In genomic region chr9:38395653-38396370, GRCh38 we compare ENCODE assay signal across 24 cellular contexts. TPM values are rescaled to one million over a fixed set of nuclear protein-coding genes. Genes with fewer than 3 reads are reported as not detected.
A peak's percentile ranks its signal among the peaks of the same experiment; 100 is the strongest.
DNase-seq lines count a peak whose midpoint lies in the region; ATAC-seq, FAIRE-seq and TF ChIP-seq lines count a peak whose summit lies in the region.
"Had no signal": no experiment of that assay in that cellular context is flagged by ENCODE, and none has a peak within 500 bp of the region (broad histone marks: within the 10 kb centered on the region; RNA-seq: fewer than 3 reads in every experiment).

No MANE protein-coding gene starts in this region.

- H2AFZ ChIP-seq in HepG2 (ENCODE audit: low read length) (no peak overlapping the region), SK-N-SH (ENCODE audit: low read depth) (no peak overlapping the region)

- H3K79me2 ChIP-seq in HepG2 (ENCODE audit: insufficient read depth, low read length) (peaks cover 50% of the 10 kb centered on the region), SK-N-SH (ENCODE audit: insufficient read depth) (peaks cover 20% of the 10 kb centered on the region; the same call in 1 of the 2 replicates)

- TF ChIP-seq CTCF in coronary artery (IDR thresholded peaks at IDR 0.05) (no peak), HepG2 (CRISPR knock-in tag; IDR thresholded peaks at IDR 0.05) (no peak), thoracic aorta (IDR thresholded peaks at IDR 0.05) (no peak), SK-N-SH (IDR thresholded peaks at IDR 0.05) (no peak)

- no peaks in the 10 kb centered on the region for H3K9me2 ChIP-seq in SK-N-SH

- peaks cover 58% of the 10 kb centered on the region for H3K4me1 ChIP-seq in HepG2 (ENCODE audit: insufficient read depth, low read length)
- peaks cover 34 to 79% of the 10 kb centered on the region in 2 donors for H3K4me1 ChIP-seq in thoracic aorta (ENCODE audit: control insufficient read depth in 1 of 2, low read depth in 2 of 2)
- peaks cover 0 to 13% of the 10 kb centered on the region in 2 experiments; a peak in 3 of 4 replicates for H3K4me1 ChIP-seq in SK-N-SH (ENCODE audit: control insufficient read depth in 1 of 2, insufficient read depth in 2 of 2, low read depth in 1 of 2, low read length in 1 of 2)
- H3K4me1 ChIP-seq: BE2C had no signal

- H3K36me3 ChIP-seq in HepG2 (replicated peaks in 1 of 2; ENCODE audit: control insufficient read depth in 1 of 2, insufficient read depth in 2 of 2, low read length in 2 of 2) (peaks cover 20 to 42% of the 10 kb centered on the region in 2 experiments), thoracic aorta (peaks cover 45% of the 10 kb centered on the region), SK-N-SH (replicated peaks in 1 of 2; ENCODE audit: control insufficient read depth in 1 of 2, insufficient read depth in 2 of 2, low read length in 1 of 2) (peaks cover 0 to 22% of the 10 kb centered on the region in 2 experiments)

- no peak; a peak in 1 of 4 replicates for TF ChIP-seq POLR2A in HepG2 (IDR thresholded peaks at IDR 0.05; ENCODE audit: insufficient read depth in 1 of 2, low read depth in 2 of 2, low read length in 2 of 2)

- 97% methylated on average over 16 of the region's 30 CpGs for WGBS in HepG2 (ENCODE audit: low lambda C conversion rate)
- WGBS in SK-N-SH (ENCODE audit: low lambda C conversion rate): 97% methylated on average over 14 of the region's 30 CpGs

- H3K4me3 ChIP-seq in coronary artery (peak overlapping the region; percentile 76), HepG2 (replicated peaks in 1 of 3; ENCODE audit: insufficient read depth in 1 of 3, low read depth in 2 of 3, low read length in 3 of 3) (no peak overlapping the region), thoracic aorta (peak overlapping the region; percentile 22), SK-N-SH (ENCODE audit: low read depth in 2 of 2, low read length in 1 of 2) (no peak overlapping the region)
- H3K4me3 ChIP-seq: GM12878 had no signal

- H3K9me3 ChIP-seq in HepG2 (ENCODE audit: low read length) (no peaks in the 10 kb centered on the region), thoracic aorta (no peaks in the 10 kb centered on the region), SK-N-SH (no peaks in the 10 kb centered on the region)
- H3K9me3 ChIP-seq: BE2C had no signal

- H3K27ac ChIP-seq in coronary artery (peak overlapping the region in 1 of 2 donors; percentile 90), HepG2 (ENCODE audit: extremely low read length, insufficient read depth, low read length) (no peak overlapping the region), thoracic aorta (peak overlapping the region; percentile 99 to 100), SK-N-SH (ENCODE audit: low read depth in 2 of 2, low read length in 1 of 2) (no peak overlapping the region)

- no TSS peak for BruUV-seq in HepG2 (replicated peaks; lab: Mats Ljungman, UMichigan)

- in situ Hi-C loops in HepG2 (cut with HindIII; ENCODE audit: extremely low pct_ligation_motif_present, low pct_unique_long_range_greater_than_20kb): no loop called here

- no peak for TF ChIP-seq EP300 in HepG2 (IDR thresholded peaks at IDR 0.05; ENCODE audit: low read depth in 2 of 2, low read length in 2 of 2)
- TF ChIP-seq EP300 in HepG2 (CRISPR knock-in tag; IDR thresholded peaks at IDR 0.05; ENCODE audit: borderline replicate concordance): no peak
- no peak for TF ChIP-seq EP300 in SK-N-SH (IDR thresholded peaks at IDR 0.05; ENCODE audit: borderline replicate concordance in 1 of 2, low read depth in 1 of 2, low read length in 1 of 2)

- H3K9me3 Mint-ChIP-seq in activated T-cell treated with anti-CD3 and anti-CD28 coated beads, Interleukin-2, amount 50 U/mL, for 72 hours: no peaks in the 10 kb centered on the region
- H3K9me3 Mint-ChIP-seq: CD4-positive, CD25-positive, alpha-beta regulatory T cell; H9; IgD-negative memory B cell had no signal

- H3K27ac Mint-ChIP-seq in activated T-cell treated with anti-CD3 and anti-CD28 coated beads, Interleukin-2, amount 50 U/mL, for 72 hours: no peak overlapping the region
- H3K27ac Mint-ChIP-seq: CD8-positive, alpha-beta memory T cell; H9; IgD-negative memory B cell had no signal

- no peak for FAIRE-seq in HepG2 (lab: Jason Lieb, UNC)
- FAIRE-seq: A204.1, GM12878, GM19239, H1 had no signal

- H3K27me3 ChIP-seq in HepG2 (ENCODE audit: control insufficient read depth in 1 of 2, insufficient read depth in 2 of 2, low read length in 2 of 2) (no peaks in the 10 kb centered on the region; a peak in 1 of 5 replicates), thoracic aorta (replicated peaks; ENCODE audit: insufficient read depth) (no peaks in the 10 kb centered on the region), SK-N-SH (ENCODE audit: insufficient read depth) (no peaks in the 10 kb centered on the region)
- H3K27me3 ChIP-seq: BE2C had no signal

- H4K20me1 ChIP-seq in HepG2 (ENCODE audit: insufficient read depth, low read length) (no peaks in the 10 kb centered on the region), SK-N-SH (ENCODE audit: insufficient read depth) (no peaks in the 10 kb centered on the region)

- no peak overlapping the region for H3K4me2 ChIP-seq in HepG2 (ENCODE audit: low read depth, low read length)
- no peak overlapping the region for H3K4me2 ChIP-seq in SK-N-SH

- CTCF ChIA-PET in HepG2 (lab: Yijun Ruan, JAX; ENCODE audit: low intra/inter-chr PET ratio, low total read pairs) (no interaction called here), SK-N-SH (lab: Yijun Ruan, JAX) (interaction anchor here (1.5 kb wide), 2 partner anchors 21 to 36 kb away, joined by 3 to 4 read pairs; no protein-coding TSS in a partner anchor)

- no peak overlapping the region for H3K4me3 Mint-ChIP-seq in activated T-cell treated with anti-CD3 and anti-CD28 coated beads, Interleukin-2, amount 50 U/mL, for 72 hours

- no peak for ATAC-seq in HepG2
- ATAC-seq in thoracic aorta (ENCODE audit: insufficient number of reproducible peaks, low FRiP score, low read depth): no peak
- ATAC-seq in activated T-cell treated with anti-CD3 and anti-CD28 coated beads, Interleukin-2, amount 50 U/mL, for 72 hours (replicated peaks in 1 of 2): no peak
- ATAC-seq: GM12878 had no signal

- peaks cover 17% of the 10 kb centered on the region for H3K4me1 Mint-ChIP-seq in activated T-cell treated with anti-CD3 and anti-CD28 coated beads, Interleukin-2, amount 50 U/mL, for 72 hours (ENCODE audit: low read depth)

- TF ChIP-seq RAD21 in HepG2 (CRISPR knock-in tag; IDR thresholded peaks at IDR 0.05) (no peak), SK-N-SH (IDR thresholded peaks at IDR 0.05; ENCODE audit: low read length) (no peak)

- intact Hi-C loops in HepG2 (cut with micrococcal nuclease; ENCODE audit: unreplicated experiment): no loop called here

- no peak overlapping the region for H3K9ac ChIP-seq in HepG2 (ENCODE audit: insufficient read depth, low read depth, low read length)
- H3K9ac ChIP-seq in SK-N-SH: no peak overlapping the region

- POLR2A ChIA-PET in HepG2 (lab: Yijun Ruan, JAX): interaction anchor here (1.1 kb wide), 1 partner anchor 18 kb away, joined by 4 read pairs; no protein-coding TSS in a partner anchor
- POLR2A ChIA-PET in SK-N-SH (lab: Yijun Ruan, JAX): no interaction called here

- H3F3A ChIP-seq in SK-N-SH (replicated peaks; ENCODE audit: insufficient read depth): no peaks in the 10 kb centered on the region

- peaks cover 8 to 10% of the 10 kb centered on the region in 2 donors for H3K36me3 Mint-ChIP-seq in activated T-cell treated with anti-CD3 and anti-CD28 coated beads, Interleukin-2, amount 50 U/mL, for 72 hours (ENCODE audit: insufficient read depth in 2 of 2)

- no peak for DNase-seq in coronary artery (ENCODE audit: low spot score)
- DNase-seq in HepG2 (ENCODE audit: low spot score): no peak
- DNase-seq in thoracic aorta (ENCODE audit: low spot score): no peak
- no peak for DNase-seq in superior temporal gyrus (ENCODE audit: extremely low spot score)
- DNase-seq in activated T-cell treated with anti-CD3 and anti-CD28 coated beads, Interleukin-2, amount 50 U/mL, for 72 hours: no peak
- DNase-seq in activated effector memory CD4-positive, alpha-beta T cell treated with anti-CD3 and anti-CD28 coated beads, Interleukin-2, amount 50 U/mL, for 16 hours: no peak
- DNase-seq in SK-N-SH: no peak
- DNase-seq: ACHN; BE2C; C1 segment of cervical spinal cord; CD4-positive, CD25-positive, alpha-beta regulatory T cell; CD8-positive, alpha-beta memory T cell; COR-L47; DMS 273 treated with DMSO at 0.1 percent for 48 hours; DMS53; DND-41; EL; H9 had no signal

- peaks cover 13% of the 10 kb centered on the region for H3K27me3 Mint-ChIP-seq in activated T-cell treated with anti-CD3 and anti-CD28 coated beads, Interleukin-2, amount 50 U/mL, for 72 hours (ENCODE audit: low read depth)
- H3K27me3 Mint-ChIP-seq: CD4-positive, CD25-positive, alpha-beta regulatory T cell; IgD-negative memory B cell had no signal

RNA-seq across cellular contexts. Expression of gene ALDH1B1, which starts 3.3 kb away (rescaled TPM):
- total RNA-seq in HepG2 (2016; rRNA removed; fragmentation: Illumina TruSeq; extraction: Trizol): 125 and 159 TPM in 2 replicates
- total RNA-seq in HepG2 (2016; cell fraction: cytosol; rRNA removed; fragmentation: Illumina TruSeq; extraction: Trizol; ENCODE audit: low read depth): 11.5 TPM in 2 replicates
- 126 and 146 TPM in 2 replicates for total RNA-seq in HepG2 (2016; cell fraction: insoluble cytoplasmic fraction; rRNA removed; fragmentation: Illumina TruSeq; extraction: Trizol)
- 48.8 and 50.7 TPM in 2 replicates for total RNA-seq in HepG2 (2016; cell fraction: membrane; rRNA removed; fragmentation: Illumina TruSeq; extraction: Trizol)
- total RNA-seq in HepG2 (2016; cell fraction: nucleus; rRNA removed; fragmentation: Illumina TruSeq; extraction: Trizol): 50.9 and 56.2 TPM in 2 replicates
- polyA plus RNA-seq in HepG2 (2011; rRNA removed): 45.1 and 49.5 TPM in 2 replicates
- 39.2 and 42.4 TPM in 2 replicates for polyA plus RNA-seq in HepG2 (2011; cell fraction: cytosol; rRNA removed)
- 15.7 and 19.6 TPM in 2 replicates for polyA plus RNA-seq in HepG2 (2011; cell fraction: nucleus; rRNA removed)
- 51.6 and 52.8 TPM in 2 replicates for polyA plus RNA-seq in HepG2 (2012)
- 7.5 and 7.7 TPM in 2 replicates for polyA plus RNA-seq in HepG2 (2016; cell fraction: cytosol; fragmentation: Illumina TruSeq; extraction: Trizol; ENCODE audit: low read depth)
- polyA plus RNA-seq in HepG2 (2016; cell fraction: insoluble cytoplasmic fraction; fragmentation: Illumina TruSeq; extraction: Trizol; ENCODE audit: low read depth): 131 and 144 TPM in 2 replicates
- 23.3 and 23.6 TPM in 2 replicates for polyA plus RNA-seq in HepG2 (2016; cell fraction: membrane; fragmentation: Illumina TruSeq; extraction: Trizol; ENCODE audit: low read depth)
- 57.5 and 58.3 TPM in 2 replicates for polyA plus RNA-seq in HepG2 (2016; cell fraction: nucleus; fragmentation: Illumina TruSeq; extraction: Trizol; ENCODE audit: insufficient read depth, low read depth)
- polyA minus RNA-seq in HepG2 (2011; rRNA and poly(A)+ RNA removed; ENCODE audit: low replicate concordance): 58.5 and 119 TPM in 2 replicates
- 51.9 and 56.8 TPM in 2 replicates for polyA minus RNA-seq in HepG2 (2011; cell fraction: cytosol; rRNA and poly(A)+ RNA removed)
- 20.2 and 23.6 TPM in 2 replicates for polyA minus RNA-seq in HepG2 (2011; cell fraction: nucleus; rRNA and poly(A)+ RNA removed)
- 100 to 1,000 TPM; 195 to 229 TPM for total RNA-seq in thoracic aorta
- 10 to 100 TPM in 1 of 2 donors, 1 to 10 TPM in 1; 9.1 to 10.2 TPM for total RNA-seq in activated T-cell treated with anti-CD3 and anti-CD28 coated beads, Interleukin-2, amount 50 U/mL, for 72 hours
- polyA plus RNA-seq in SK-N-SH (2012; rRNA removed): 16.5 and 18.4 TPM in 2 replicates
- polyA plus RNA-seq in SK-N-SH (2012; cell fraction: cytosol; rRNA removed): 13.5 and 17.5 TPM in 2 replicates
- polyA plus RNA-seq in SK-N-SH (2012; cell fraction: nucleus; rRNA removed): 5.5 and 8.1 TPM in 2 replicates

RNA-seq across cellular contexts. Expression of gene IGFBPL1, which starts 28.4 kb away (rescaled TPM):
- 0.24 and 0.44 TPM in 2 replicates for total RNA-seq in HepG2 (2016; rRNA removed; fragmentation: Illumina TruSeq; extraction: Trizol)
- total RNA-seq in HepG2 (2016; cell fraction: cytosol; rRNA removed; fragmentation: Illumina TruSeq; extraction: Trizol; ENCODE audit: low read depth): not detected in 2 replicates
- total RNA-seq in HepG2 (2016; cell fraction: insoluble cytoplasmic fraction; rRNA removed; fragmentation: Illumina TruSeq; extraction: Trizol): 0.24 TPM in 1 of 2 replicates, not detected in the other
- total RNA-seq in HepG2 (2016; cell fraction: membrane; rRNA removed; fragmentation: Illumina TruSeq; extraction: Trizol): not detected in 2 replicates
- total RNA-seq in HepG2 (2016; cell fraction: nucleus; rRNA removed; fragmentation: Illumina TruSeq; extraction: Trizol): not detected in 2 replicates
- polyA plus RNA-seq in HepG2 (2011; rRNA removed): 0.07 TPM in 1 of 2 replicates, not detected in the other
- 0.12 TPM in 1 of 2 replicates, not detected in the other for polyA plus RNA-seq in HepG2 (2011; cell fraction: cytosol; rRNA removed)
- not detected in 2 replicates for polyA plus RNA-seq in HepG2 (2011; cell fraction: nucleus; rRNA removed)
- not detected in 2 replicates for polyA plus RNA-seq in HepG2 (2012)
- polyA plus RNA-seq in HepG2 (2016; cell fraction: cytosol; fragmentation: Illumina TruSeq; extraction: Trizol; ENCODE audit: low read depth): not detected in 2 replicates
- not detected in 2 replicates for polyA plus RNA-seq in HepG2 (2016; cell fraction: insoluble cytoplasmic fraction; fragmentation: Illumina TruSeq; extraction: Trizol; ENCODE audit: low read depth)
- not detected in 2 replicates for polyA plus RNA-seq in HepG2 (2016; cell fraction: membrane; fragmentation: Illumina TruSeq; extraction: Trizol; ENCODE audit: low read depth)
- not detected in 2 replicates for polyA plus RNA-seq in HepG2 (2016; cell fraction: nucleus; fragmentation: Illumina TruSeq; extraction: Trizol; ENCODE audit: insufficient read depth, low read depth)
- not detected in 2 replicates for polyA minus RNA-seq in HepG2 (2011; rRNA and poly(A)+ RNA removed; ENCODE audit: low replicate concordance)
- not detected in 2 replicates for polyA minus RNA-seq in HepG2 (2011; cell fraction: cytosol; rRNA and poly(A)+ RNA removed)
- not detected in 2 replicates for polyA minus RNA-seq in HepG2 (2011; cell fraction: nucleus; rRNA and poly(A)+ RNA removed)
- 10 to 100 TPM; 16.6 to 34.0 TPM for total RNA-seq in thoracic aorta
- total RNA-seq in activated T-cell treated with anti-CD3 and anti-CD28 coated beads, Interleukin-2, amount 50 U/mL, for 72 hours: not detected
- 0.41 and 1.5 TPM in 2 replicates for polyA plus RNA-seq in SK-N-SH (2012; rRNA removed)
- polyA plus RNA-seq in SK-N-SH (2012; cell fraction: cytosol; rRNA removed): 0.63 and 1.5 TPM in 2 replicates
- polyA plus RNA-seq in SK-N-SH (2012; cell fraction: nucleus; rRNA removed): 0.07 and 0.19 TPM in 2 replicates
- total RNA-seq: CD4-positive, CD25-positive, alpha-beta regulatory T cell; CD8-positive, alpha-beta memory T cell; G401; GM12878 had no signal
- polyA plus RNA-seq: CD4-positive, CD25-positive, alpha-beta regulatory T cell; CD8-positive, alpha-beta memory T cell; IgD-negative memory B cell had no signal

Comparison
In these comparisons a context has a peak if more than half of its experiments do, and no peak if none do; other contexts are left out.
1. H3K27ac ChIP-seq: peak in thoracic aorta (2 of 2); none in HepG2 (single experiment) and SK-N-SH (0 of 2).
2. H3K4me3 ChIP-seq: peak in coronary artery (single experiment) and thoracic aorta (single experiment); none in HepG2 (0 of 3) and SK-N-SH (0 of 2).
3. RNA of gene IGFBPL1, which starts 28.4 kb away (total RNA-seq): 16.6 to 34.0 TPM in thoracic aorta; 0.24 to 0.44 TPM in HepG2 and not detected in activated T-cell treated with anti-CD3 and anti-CD28 coated beads, Interleukin-2, amount 50 U/mL, for 72 hours; every median in the first group is over 10 times any median in the second.